1 cellular context compared by ENCODE assay signal in the genomic region with DNA sequence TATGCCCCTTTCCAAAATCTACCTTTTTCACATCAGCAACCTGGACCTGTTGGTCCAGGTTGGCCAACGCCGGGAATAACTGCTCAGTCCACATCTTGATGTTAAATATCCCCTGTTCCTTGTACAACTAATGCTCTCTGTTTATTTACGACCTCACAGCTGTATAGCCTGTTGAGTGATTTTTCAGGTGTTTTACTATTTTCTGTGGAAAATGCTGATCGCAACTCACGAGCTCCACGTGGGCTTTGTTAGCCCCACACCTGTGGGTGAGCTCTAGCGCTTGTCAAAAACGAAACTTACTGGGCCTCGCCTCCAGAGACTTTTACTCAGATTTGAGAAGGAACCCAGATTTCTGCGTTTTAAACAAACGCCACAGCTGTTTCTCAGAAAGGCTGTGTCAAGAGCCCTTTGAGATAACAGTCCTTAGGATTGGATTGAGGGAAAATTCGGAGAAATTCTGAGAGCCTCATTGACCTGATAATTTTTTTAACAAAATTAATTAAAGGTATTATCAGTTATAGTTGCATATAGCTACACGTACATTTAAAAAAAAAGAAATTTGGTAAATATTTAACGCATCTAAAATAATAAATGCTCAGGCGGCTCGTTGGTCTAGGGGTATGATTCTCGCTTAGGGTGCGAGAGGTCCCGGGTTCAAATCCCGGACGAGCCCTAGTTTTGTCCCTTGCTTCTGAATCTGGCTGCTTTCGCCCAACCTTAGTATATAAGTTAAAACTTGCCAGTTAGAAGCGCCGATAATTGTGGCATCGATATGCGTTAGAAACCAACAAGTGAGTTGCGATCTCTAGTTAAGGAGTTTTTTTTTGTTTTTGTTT.
TF ChIP-seq lines count a peak whose summit lies in the region.

No MANE protein-coding gene starts in this region.

TF ChIP-seq in HepG2, 621 proteins besides CTCF, POLR2A, EP300 and RAD21 (continued from another document and continues in another):
- TF ChIP-seq, protein P1, sequence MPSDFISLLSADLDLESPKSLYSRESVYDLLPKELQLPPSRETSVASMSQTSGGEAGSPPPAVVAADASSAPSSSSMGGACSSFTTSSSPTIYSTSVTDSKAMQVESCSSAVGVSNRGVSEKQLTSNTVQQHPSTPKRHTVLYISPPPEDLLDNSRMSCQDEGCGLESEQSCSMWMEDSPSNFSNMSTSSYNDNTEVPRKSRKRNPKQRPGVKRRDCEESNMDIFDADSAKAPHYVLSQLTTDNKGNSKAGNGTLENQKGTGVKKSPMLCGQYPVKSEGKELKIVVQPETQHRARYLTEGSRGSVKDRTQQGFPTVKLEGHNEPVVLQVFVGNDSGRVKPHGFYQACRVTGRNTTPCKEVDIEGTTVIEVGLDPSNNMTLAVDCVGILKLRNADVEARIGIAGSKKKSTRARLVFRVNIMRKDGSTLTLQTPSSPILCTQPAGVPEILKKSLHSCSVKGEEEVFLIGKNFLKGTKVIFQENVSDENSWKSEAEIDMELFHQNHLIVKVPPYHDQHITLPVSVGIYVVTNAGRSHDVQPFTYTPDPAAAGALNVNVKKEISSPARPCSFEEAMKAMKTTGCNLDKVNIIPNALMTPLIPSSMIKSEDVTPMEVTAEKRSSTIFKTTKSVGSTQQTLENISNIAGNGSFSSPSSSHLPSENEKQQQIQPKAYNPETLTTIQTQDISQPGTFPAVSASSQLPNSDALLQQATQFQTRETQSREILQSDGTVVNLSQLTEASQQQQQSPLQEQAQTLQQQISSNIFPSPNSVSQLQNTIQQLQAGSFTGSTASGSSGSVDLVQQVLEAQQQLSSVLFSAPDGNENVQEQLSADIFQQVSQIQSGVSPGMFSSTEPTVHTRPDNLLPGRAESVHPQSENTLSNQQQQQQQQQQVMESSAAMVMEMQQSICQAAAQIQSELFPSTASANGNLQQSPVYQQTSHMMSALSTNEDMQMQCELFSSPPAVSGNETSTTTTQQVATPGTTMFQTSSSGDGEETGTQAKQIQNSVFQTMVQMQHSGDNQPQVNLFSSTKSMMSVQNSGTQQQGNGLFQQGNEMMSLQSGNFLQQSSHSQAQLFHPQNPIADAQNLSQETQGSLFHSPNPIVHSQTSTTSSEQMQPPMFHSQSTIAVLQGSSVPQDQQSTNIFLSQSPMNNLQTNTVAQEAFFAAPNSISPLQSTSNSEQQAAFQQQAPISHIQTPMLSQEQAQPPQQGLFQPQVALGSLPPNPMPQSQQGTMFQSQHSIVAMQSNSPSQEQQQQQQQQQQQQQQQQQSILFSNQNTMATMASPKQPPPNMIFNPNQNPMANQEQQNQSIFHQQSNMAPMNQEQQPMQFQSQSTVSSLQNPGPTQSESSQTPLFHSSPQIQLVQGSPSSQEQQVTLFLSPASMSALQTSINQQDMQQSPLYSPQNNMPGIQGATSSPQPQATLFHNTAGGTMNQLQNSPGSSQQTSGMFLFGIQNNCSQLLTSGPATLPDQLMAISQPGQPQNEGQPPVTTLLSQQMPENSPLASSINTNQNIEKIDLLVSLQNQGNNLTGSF (CRISPR knock-in tag; IDR thresholded peaks at IDR 0.05), result no peak
- TF ChIP-seq, protein P2, sequence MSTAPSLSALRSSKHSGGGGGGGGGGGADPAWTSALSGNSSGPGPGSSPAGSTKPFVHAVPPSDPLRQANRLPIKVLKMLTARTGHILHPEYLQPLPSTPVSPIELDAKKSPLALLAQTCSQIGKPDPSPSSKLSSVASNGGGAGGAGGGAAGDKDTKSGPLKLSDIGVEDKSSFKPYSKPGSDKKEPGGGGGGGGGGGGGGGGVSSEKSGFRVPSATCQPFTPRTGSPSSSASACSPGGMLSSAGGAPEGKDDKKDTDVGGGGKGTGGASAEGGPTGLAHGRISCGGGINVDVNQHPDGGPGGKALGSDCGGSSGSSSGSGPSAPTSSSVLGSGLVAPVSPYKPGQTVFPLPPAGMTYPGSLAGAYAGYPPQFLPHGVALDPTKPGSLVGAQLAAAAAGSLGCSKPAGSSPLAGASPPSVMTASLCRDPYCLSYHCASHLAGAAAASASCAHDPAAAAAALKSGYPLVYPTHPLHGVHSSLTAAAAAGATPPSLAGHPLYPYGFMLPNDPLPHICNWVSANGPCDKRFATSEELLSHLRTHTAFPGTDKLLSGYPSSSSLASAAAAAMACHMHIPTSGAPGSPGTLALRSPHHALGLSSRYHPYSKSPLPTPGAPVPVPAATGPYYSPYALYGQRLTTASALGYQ (CRISPR knock-in tag; IDR thresholded peaks at IDR 0.05), result no peak
- TF ChIP-seq KAT2B (IDR thresholded peaks at IDR 0.05; ENCODE audit: borderline replicate concordance, low read depth, low read length) (no peak), ZKSCAN5 (CRISPR knock-in tag; IDR thresholded peaks at IDR 0.05) (no peak), RFX5 (IDR thresholded peaks at IDR 0.05; ENCODE audit: low read depth, low read length) (no peak), KLF16 (CRISPR knock-in tag; IDR thresholded peaks at IDR 0.05) (peak in 1 of 2 experiments; percentile 62; a peak in 1 of 4 replicates), HMG20A (CRISPR knock-in tag; IDR thresholded peaks at IDR 0.05; ENCODE audit: borderline replicate concordance) (no peak), RNF2 (conservative IDR thresholded peaks at IDR 0.05; ENCODE audit: low read depth) (no peak), HOXA7 (CRISPR knock-in tag; IDR thresholded peaks at IDR 0.05) (no peak), ZNF547 (CRISPR knock-in tag; IDR thresholded peaks at IDR 0.05) (no peak), ZMAT3 (CRISPR knock-in tag; conservative IDR thresholded peaks at IDR 0.05) (no peak), ZNF780A (CRISPR knock-in tag; IDR thresholded peaks at IDR 0.05) (no peak), ZNF33A (CRISPR knock-in tag; IDR thresholded peaks at IDR 0.05; ENCODE audit: borderline replicate concordance) (0 out of 2 replicates have a peak, but pooled peaks have one; percentile 49), ZNF570 (CRISPR knock-in tag; IDR thresholded peaks at IDR 0.05; ENCODE audit: borderline replicate concordance) (no peak), ZFP36 (IDR thresholded peaks at IDR 0.05; ENCODE audit: borderline replicate concordance, low read depth, low read length, partially characterized antibody) (no peak), CEBPB (IDR thresholded peaks at IDR 0.05; ENCODE audit: borderline replicate concordance, low read depth, low read length) (no peak), ZNF563 (CRISPR knock-in tag; IDR thresholded peaks at IDR 0.05) (no peak), JUND (CRISPR knock-in tag; IDR thresholded peaks at IDR 0.05) (no peak), MTF2 (CRISPR knock-in tag; IDR thresholded peaks at IDR 0.05; ENCODE audit: borderline replicate concordance) (no peak), POGZ (CRISPR knock-in tag; IDR thresholded peaks at IDR 0.05) (no peak), HNRNPL (IDR thresholded peaks at IDR 0.05; ENCODE audit: low read depth, low read length) (no peak), ATM (IDR thresholded peaks at IDR 0.05; ENCODE audit: borderline replicate concordance) (no peak), ZNF713 (CRISPR knock-in tag; IDR thresholded peaks at IDR 0.05) (no peak), MBD4 (IDR thresholded peaks at IDR 0.05; ENCODE audit: borderline replicate concordance, low read length) (no peak), TCF7L2 (IDR thresholded peaks at IDR 0.05; ENCODE audit: low read depth, low read length) (no peak), ZNF879 (CRISPR knock-in tag; IDR thresholded peaks at IDR 0.05) (no peak), ZFP62 (CRISPR knock-in tag; IDR thresholded peaks at IDR 0.05) (no peak), FOXO1 (CRISPR knock-in tag; IDR thresholded peaks at IDR 0.05) (no peak), ZNF644 (CRISPR knock-in tag; IDR thresholded peaks at IDR 0.05; ENCODE audit: low read depth) (no peak), MAFG (CRISPR knock-in tag; IDR thresholded peaks at IDR 0.05) (no peak)
- TF ChIP-seq, protein P3, sequence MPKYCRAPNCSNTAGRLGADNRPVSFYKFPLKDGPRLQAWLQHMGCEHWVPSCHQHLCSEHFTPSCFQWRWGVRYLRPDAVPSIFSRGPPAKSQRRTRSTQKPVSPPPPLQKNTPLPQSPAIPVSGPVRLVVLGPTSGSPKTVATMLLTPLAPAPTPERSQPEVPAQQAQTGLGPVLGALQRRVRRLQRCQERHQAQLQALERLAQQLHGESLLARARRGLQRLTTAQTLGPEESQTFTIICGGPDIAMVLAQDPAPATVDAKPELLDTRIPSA (CRISPR knock-in tag; IDR thresholded peaks at IDR 0.05; ENCODE audit: borderline replicate concordance), result no peak
- TF ChIP-seq, protein P4, sequence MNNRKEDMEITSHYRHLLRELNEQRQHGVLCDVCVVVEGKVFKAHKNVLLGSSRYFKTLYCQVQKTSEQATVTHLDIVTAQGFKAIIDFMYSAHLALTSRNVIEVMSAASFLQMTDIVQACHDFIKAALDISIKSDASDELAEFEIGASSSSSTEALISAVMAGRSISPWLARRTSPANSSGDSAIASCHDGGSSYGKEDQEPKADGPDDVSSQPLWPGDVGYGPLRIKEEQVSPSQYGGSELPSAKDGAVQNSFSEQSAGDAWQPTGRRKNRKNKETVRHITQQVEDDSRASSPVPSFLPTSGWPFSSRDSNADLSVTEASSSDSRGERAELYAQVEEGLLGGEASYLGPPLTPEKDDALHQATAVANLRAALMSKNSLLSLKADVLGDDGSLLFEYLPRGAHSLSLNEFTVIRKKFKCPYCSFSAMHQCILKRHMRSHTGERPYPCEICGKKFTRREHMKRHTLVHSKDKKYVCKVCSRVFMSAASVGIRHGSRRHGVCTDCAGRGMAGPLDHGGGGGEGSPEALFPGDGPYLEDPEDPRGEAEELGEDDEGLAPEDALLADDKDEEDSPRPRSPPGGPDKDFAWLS (CRISPR knock-in tag; IDR thresholded peaks at IDR 0.05; ENCODE audit: borderline replicate concordance), result no peak
- TF ChIP-seq, protein P5, sequence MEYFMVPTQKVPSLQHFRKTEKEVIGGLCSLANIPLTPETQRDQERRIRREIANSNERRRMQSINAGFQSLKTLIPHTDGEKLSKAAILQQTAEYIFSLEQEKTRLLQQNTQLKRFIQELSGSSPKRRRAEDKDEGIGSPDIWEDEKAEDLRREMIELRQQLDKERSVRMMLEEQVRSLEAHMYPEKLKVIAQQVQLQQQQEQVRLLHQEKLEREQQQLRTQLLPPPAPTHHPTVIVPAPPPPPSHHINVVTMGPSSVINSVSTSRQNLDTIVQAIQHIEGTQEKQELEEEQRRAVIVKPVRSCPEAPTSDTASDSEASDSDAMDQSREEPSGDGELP (IDR thresholded peaks at IDR 0.05; ENCODE audit: borderline replicate concordance, low read depth), result no peak; the same call in 1 of the 2 replicates
- TF ChIP-seq, protein P6, sequence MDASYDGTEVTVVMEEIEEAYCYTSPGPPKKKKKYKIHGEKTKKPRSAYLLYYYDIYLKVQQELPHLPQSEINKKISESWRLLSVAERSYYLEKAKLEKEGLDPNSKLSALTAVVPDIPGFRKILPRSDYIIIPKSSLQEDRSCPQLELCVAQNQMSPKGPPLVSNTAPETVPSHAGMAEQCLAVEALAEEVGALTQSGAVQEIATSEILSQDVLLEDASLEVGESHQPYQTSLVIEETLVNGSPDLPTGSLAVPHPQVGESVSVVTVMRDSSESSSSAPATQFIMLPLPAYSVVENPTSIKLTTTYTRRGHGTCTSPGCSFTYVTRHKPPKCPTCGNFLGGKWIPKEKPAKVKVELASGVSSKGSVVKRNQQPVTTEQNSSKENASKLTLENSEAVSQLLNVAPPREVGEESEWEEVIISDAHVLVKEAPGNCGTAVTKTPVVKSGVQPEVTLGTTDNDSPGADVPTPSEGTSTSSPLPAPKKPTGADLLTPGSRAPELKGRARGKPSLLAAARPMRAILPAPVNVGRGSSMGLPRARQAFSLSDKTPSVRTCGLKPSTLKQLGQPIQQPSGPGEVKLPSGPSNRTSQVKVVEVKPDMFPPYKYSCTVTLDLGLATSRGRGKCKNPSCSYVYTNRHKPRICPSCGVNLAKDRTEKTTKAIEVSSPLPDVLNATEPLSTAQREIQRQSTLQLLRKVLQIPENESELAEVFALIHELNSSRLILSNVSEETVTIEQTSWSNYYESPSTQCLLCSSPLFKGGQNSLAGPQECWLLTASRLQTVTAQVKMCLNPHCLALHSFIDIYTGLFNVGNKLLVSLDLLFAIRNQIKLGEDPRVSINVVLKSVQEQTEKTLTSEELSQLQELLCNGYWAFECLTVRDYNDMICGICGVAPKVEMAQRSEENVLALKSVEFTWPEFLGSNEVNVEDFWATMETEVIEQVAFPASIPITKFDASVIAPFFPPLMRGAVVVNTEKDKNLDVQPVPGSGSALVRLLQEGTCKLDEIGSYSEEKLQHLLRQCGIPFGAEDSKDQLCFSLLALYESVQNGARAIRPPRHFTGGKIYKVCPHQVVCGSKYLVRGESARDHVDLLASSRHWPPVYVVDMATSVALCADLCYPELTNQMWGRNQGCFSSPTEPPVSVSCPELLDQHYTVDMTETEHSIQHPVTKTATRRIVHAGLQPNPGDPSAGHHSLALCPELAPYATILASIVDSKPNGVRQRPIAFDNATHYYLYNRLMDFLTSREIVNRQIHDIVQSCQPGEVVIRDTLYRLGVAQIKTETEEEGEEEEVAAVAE (CRISPR knock-in tag; IDR thresholded peaks at IDR 0.05; ENCODE audit: borderline replicate concordance), result no peak
- TF ChIP-seq, protein P7, sequence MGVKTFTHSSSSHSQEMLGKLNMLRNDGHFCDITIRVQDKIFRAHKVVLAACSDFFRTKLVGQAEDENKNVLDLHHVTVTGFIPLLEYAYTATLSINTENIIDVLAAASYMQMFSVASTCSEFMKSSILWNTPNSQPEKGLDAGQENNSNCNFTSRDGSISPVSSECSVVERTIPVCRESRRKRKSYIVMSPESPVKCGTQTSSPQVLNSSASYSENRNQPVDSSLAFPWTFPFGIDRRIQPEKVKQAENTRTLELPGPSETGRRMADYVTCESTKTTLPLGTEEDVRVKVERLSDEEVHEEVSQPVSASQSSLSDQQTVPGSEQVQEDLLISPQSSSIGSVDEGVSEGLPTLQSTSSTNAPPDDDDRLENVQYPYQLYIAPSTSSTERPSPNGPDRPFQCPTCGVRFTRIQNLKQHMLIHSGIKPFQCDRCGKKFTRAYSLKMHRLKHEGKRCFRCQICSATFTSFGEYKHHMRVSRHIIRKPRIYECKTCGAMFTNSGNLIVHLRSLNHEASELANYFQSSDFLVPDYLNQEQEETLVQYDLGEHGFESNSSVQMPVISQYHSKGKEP (CRISPR knock-in tag; IDR thresholded peaks at IDR 0.05), result no peak
- TF ChIP-seq, protein P8, sequence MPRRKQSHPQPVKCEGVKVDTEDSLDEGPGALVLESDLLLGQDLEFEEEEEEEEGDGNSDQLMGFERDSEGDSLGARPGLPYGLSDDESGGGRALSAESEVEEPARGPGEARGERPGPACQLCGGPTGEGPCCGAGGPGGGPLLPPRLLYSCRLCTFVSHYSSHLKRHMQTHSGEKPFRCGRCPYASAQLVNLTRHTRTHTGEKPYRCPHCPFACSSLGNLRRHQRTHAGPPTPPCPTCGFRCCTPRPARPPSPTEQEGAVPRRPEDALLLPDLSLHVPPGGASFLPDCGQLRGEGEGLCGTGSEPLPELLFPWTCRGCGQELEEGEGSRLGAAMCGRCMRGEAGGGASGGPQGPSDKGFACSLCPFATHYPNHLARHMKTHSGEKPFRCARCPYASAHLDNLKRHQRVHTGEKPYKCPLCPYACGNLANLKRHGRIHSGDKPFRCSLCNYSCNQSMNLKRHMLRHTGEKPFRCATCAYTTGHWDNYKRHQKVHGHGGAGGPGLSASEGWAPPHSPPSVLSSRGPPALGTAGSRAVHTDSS (CRISPR knock-in tag; conservative IDR thresholded peaks at IDR 0.05), result no peak
- TF ChIP-seq, protein P9, sequence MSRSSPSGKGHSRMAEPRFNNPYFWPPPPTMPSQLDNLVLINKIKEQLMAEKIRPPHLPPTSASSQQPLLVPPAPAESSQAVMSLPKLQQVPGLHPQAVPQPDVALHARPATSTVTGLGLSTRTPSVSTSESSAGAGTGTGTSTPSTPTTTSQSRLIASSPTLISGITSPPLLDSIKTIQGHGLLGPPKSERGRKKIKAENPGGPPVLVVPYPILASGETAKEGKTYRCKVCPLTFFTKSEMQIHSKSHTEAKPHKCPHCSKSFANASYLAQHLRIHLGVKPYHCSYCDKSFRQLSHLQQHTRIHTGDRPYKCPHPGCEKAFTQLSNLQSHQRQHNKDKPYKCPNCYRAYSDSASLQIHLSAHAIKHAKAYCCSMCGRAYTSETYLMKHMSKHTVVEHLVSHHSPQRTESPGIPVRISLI (CRISPR knock-in tag; IDR thresholded peaks at IDR 0.05; ENCODE audit: borderline replicate concordance), result peak; percentile 89
